Comparison of ENCODE assay signal across 19 cellular contexts in genomic region chr2:18484625-18485024, GRCh38.
DNase-seq lines count a peak whose midpoint lies in the region; ATAC-seq and TF ChIP-seq lines count a peak whose summit lies in the region.
"Had no signal": no experiment of that assay in that cellular context is flagged by ENCODE, and none has a peak within 500 bp of the region (broad histone marks: within the 10 kb centered on the region; RNA-seq: fewer than 3 reads in every experiment).

No MANE protein-coding gene starts in this region.

- no peaks in the 10 kb centered on the region for H3K79me2 ChIP-seq in smooth muscle cell (ENCODE audit: low read depth)

- no peak for TF ChIP-seq CTCF in left ventricle myocardium inferior (IDR thresholded peaks at IDR 0.05; ENCODE audit: borderline replicate concordance)
- no peak for TF ChIP-seq CTCF in epithelial cell of esophagus (IDR thresholded peaks at IDR 0.05; ENCODE audit: insufficient read depth, low read depth, low read length, missing control alignments)
- TF ChIP-seq CTCF in fibroblast of pulmonary artery (IDR thresholded peaks at IDR 0.05; ENCODE audit: low read length, missing control alignments), result no peak
- no peak for TF ChIP-seq CTCF in suprapubic skin (IDR thresholded peaks at IDR 0.05)
- TF ChIP-seq CTCF in smooth muscle cell (IDR thresholded peaks at IDR 0.05; ENCODE audit: borderline replicate concordance, insufficient read depth, poor library complexity, severe bottlenecking), result no peak

- H3K4me1 ChIP-seq in left ventricle myocardium inferior (peaks cover 3% of the 10 kb centered on the region), suprapubic skin (no peaks in the 10 kb centered on the region), smooth muscle cell (ENCODE audit: low read depth) (no peaks in the 10 kb centered on the region)
- H3K4me1 ChIP-seq: A549 had no signal

- H4K20me1 ChIP-seq in smooth muscle cell (ENCODE audit: low read depth), result no peaks in the 10 kb centered on the region
- H4K20me1 ChIP-seq: BLaER1 had no signal

- DNase-seq in left ventricle myocardium inferior, result no peak
- no peak for DNase-seq in cardiac septum (ENCODE audit: low spot score)
- DNase-seq in epithelial cell of esophagus (ENCODE audit: low read depth), result peak; percentile 10
- DNase-seq in fibroblast of pulmonary artery (ENCODE audit: low read depth), result peak; percentile 17
- peak in 1 of 2 donors; percentile 67 for DNase-seq in suprapubic skin (ENCODE audit: low spot score in 2 of 2)
- no peak for DNase-seq in smooth muscle cell (lab: John Stamatoyannopoulos, UW; ENCODE audit: unreplicated experiment)
- DNase-seq: CD4-positive, alpha-beta memory T cell; DMS153; DMS79; GDM1; GOT3; H7; HFFc6 had no signal

- H3K27ac ChIP-seq in left ventricle myocardium inferior (replicated peaks) (peak overlapping the region; percentile 37), suprapubic skin (peak overlapping the region; percentile 46), smooth muscle cell (ENCODE audit: low read depth) (no peak overlapping the region)
- H3K27ac ChIP-seq: 22Rv1, A549, BLaER1 had no signal

- no peak for TF ChIP-seq POLR2A in suprapubic skin (IDR thresholded peaks at IDR 0.05)

- H3K27me3 ChIP-seq in left ventricle myocardium inferior (ENCODE audit: low read depth) (no peaks in the 10 kb centered on the region), suprapubic skin (no peaks in the 10 kb centered on the region), smooth muscle cell (ENCODE audit: low read depth) (no peaks in the 10 kb centered on the region)
- H3K27me3 ChIP-seq: BLaER1 had no signal

- no peak for TF ChIP-seq EP300 in suprapubic skin (IDR thresholded peaks at IDR 0.05)

- H3K4me3 ChIP-seq in left ventricle myocardium inferior, result no peak overlapping the region
- no peak overlapping the region for H3K4me3 ChIP-seq in epithelial cell of esophagus (ENCODE audit: low read length)
- no peak overlapping the region for H3K4me3 ChIP-seq in fibroblast of pulmonary artery (replicated peaks; ENCODE audit: low read depth, low read length)
- H3K4me3 ChIP-seq in suprapubic skin, result no peak overlapping the region
- H3K4me3 ChIP-seq in smooth muscle cell, result no peak overlapping the region
- H3K4me3 ChIP-seq: A549, BLaER1 had no signal

- H3K4me2 ChIP-seq in smooth muscle cell, result no peak overlapping the region
- H3K4me2 ChIP-seq: A549, BLaER1 had no signal

- no peaks in the 10 kb centered on the region for H3K36me3 ChIP-seq in left ventricle myocardium inferior
- no peaks in the 10 kb centered on the region for H3K36me3 ChIP-seq in suprapubic skin
- no peaks in the 10 kb centered on the region for H3K36me3 ChIP-seq in smooth muscle cell (ENCODE audit: low read depth)
- H3K36me3 ChIP-seq: BLaER1 had no signal

- no peak overlapping the region for H3K9ac ChIP-seq in smooth muscle cell (ENCODE audit: low read depth)
- H3K9ac ChIP-seq: BLaER1 had no signal

- intact Hi-C loops in left ventricle myocardium inferior (cut with micrococcal nuclease) (no loop called here), cardiac septum (cut with DNase I) (no loop called here)

- H2AFZ ChIP-seq in smooth muscle cell (ENCODE audit: low read depth), result no peak overlapping the region

- H3F3A ChIP-seq in smooth muscle cell (ENCODE audit: low read depth), result no peaks in the 10 kb centered on the region

- H3K9me3 ChIP-seq in left ventricle myocardium inferior (replicated peaks) (no peaks in the 10 kb centered on the region), suprapubic skin (no peaks in the 10 kb centered on the region), smooth muscle cell (replicated peaks; ENCODE audit: low read depth) (no peaks in the 10 kb centered on the region)
- H3K9me3 ChIP-seq: A549, BLaER1 had no signal

- ATAC-seq in HG03432 (IDR thresholded peaks at IDR 0.05; ENCODE audit: unreplicated experiment), result no peak
- ATAC-seq in GM21723 (IDR thresholded peaks at IDR 0.05; ENCODE audit: unreplicated experiment), result no peak
- ATAC-seq: A549, HCT116 had no signal

Comparison
In these comparisons a context has a peak if more than half of its experiments do, and no peak if none do; other contexts are left out.
1. DNase-seq: peak in epithelial cell of esophagus (single experiment) and fibroblast of pulmonary artery (single experiment); none in left ventricle myocardium inferior (single experiment), cardiac septum (single experiment) and smooth muscle cell (single experiment).